Comparison of ENCODE assay signal across 13 cellular contexts in genomic region chr1:89610457-89610991, GRCh38. TPM values are rescaled to one million over a fixed set of nuclear protein-coding genes. Genes with fewer than 3 reads are reported as not detected.
DNase-seq lines count a peak whose midpoint lies in the region; ATAC-seq, FAIRE-seq and TF ChIP-seq lines count a peak whose summit lies in the region.
"Had no signal": no experiment of that assay in that cellular context is flagged by ENCODE, and none has a peak within 500 bp of the region (broad histone marks: within the 10 kb centered on the region; RNA-seq: fewer than 3 reads in every experiment).

No MANE protein-coding gene starts in this region.

- no peak overlapping the region for H4K8ac ChIP-seq in mesenchymal stem cell (ENCODE audit: low read length)

- H4K91ac ChIP-seq in mesenchymal stem cell (ENCODE audit: low read length): no peak overlapping the region

- ATAC-seq in gastroesophageal sphincter: no peak
- ATAC-seq in GM19395 (IDR thresholded peaks at IDR 0.05; ENCODE audit: unreplicated experiment): no peak

- peak overlapping the region; percentile 2; the same call in 1 of the 2 replicates for H3K4me2 ChIP-seq in BLaER1
- H3K4me2 ChIP-seq in mesenchymal stem cell (ENCODE audit: low read length, poor library complexity, severe bottlenecking): no peak overlapping the region

- no peak for TF ChIP-seq POLR2A in gastroesophageal sphincter (IDR thresholded peaks at IDR 0.05)

- H3K27me3 ChIP-seq in BLaER1 (no peaks in the 10 kb centered on the region), mesenchymal stem cell (ENCODE audit: control insufficient read depth in 1 of 2, insufficient read depth in 1 of 2, low read length in 2 of 2) (no peaks in the 10 kb centered on the region), gastroesophageal sphincter (no peaks in the 10 kb centered on the region)
- H3K27me3 ChIP-seq: ascending aorta had no signal

- no peak for FAIRE-seq in kidney (lab: Jason Lieb, UNC)
- FAIRE-seq: HTR-8/SVneo had no signal

- no peak overlapping the region for H2AFZ ChIP-seq in mesenchymal stem cell (ENCODE audit: low read depth, low read length)

- no peaks in the 10 kb centered on the region for H3K79me1 ChIP-seq in mesenchymal stem cell (replicated peaks; ENCODE audit: low read length, poor library complexity, severe bottlenecking)

- H2BK15ac ChIP-seq in mesenchymal stem cell (ENCODE audit: low read depth, poor library complexity, severe bottlenecking): no peak overlapping the region

- no peak overlapping the region for H3K23ac ChIP-seq in mesenchymal stem cell (ENCODE audit: low read length in 2 of 2)

- intact Hi-C loops in kidney (cut with DNase I): no loop called here

- TF ChIP-seq CTCF in gastroesophageal sphincter (IDR thresholded peaks at IDR 0.05): no peak
- no peak for TF ChIP-seq CTCF in kidney (IDR thresholded peaks at IDR 0.05; ENCODE audit: borderline replicate concordance, extremely low read depth, insufficient read depth)

- peak overlapping the region; percentile 99 for H3K27ac Mint-ChIP-seq in T-helper 2 cell treated with Interferon-gamma antibody and Interleukin-4, amounts not matched to agents 5 μg/mL and 100 μg/mL, for 36 hours

- H3K27me3 Mint-ChIP-seq in T-helper 2 cell treated with Interferon-gamma antibody and Interleukin-4, amounts not matched to agents 5 μg/mL and 100 μg/mL, for 36 hours (ENCODE audit: low read depth): no peaks in the 10 kb centered on the region
- H3K27me3 Mint-ChIP-seq: naive B cell had no signal

- H3K4me3 ChIP-seq in BLaER1 (no peak overlapping the region), mesenchymal stem cell (ENCODE audit: insufficient read depth in 1 of 2, low read depth in 1 of 2, low read length in 2 of 2) (peak overlapping the region in 1 of 2 experiments; percentile 26), gastroesophageal sphincter (no peak overlapping the region), kidney (ENCODE audit: low read length in 2 of 2) (no peak overlapping the region)
- H3K4me3 ChIP-seq: ascending aorta had no signal

- H3K36me3 ChIP-seq in BLaER1 (peaks cover 26% of the 10 kb centered on the region), mesenchymal stem cell (ENCODE audit: control insufficient read depth in 1 of 2, insufficient read depth in 2 of 2, low read depth in 1 of 2, low read length in 2 of 2) (peaks cover 0 to 6% of the 10 kb centered on the region in 2 experiments), gastroesophageal sphincter (no peaks in the 10 kb centered on the region), kidney (ENCODE audit: control insufficient read depth in 1 of 2, insufficient read depth in 2 of 2, low read length in 2 of 2) (no peaks in the 10 kb centered on the region)
- H3K36me3 ChIP-seq: ascending aorta had no signal

- peak; percentile 62 for DNase-seq in T-helper 2 cell treated with Interferon-gamma antibody and Interleukin-4, amounts not matched to agents 5 μg/mL and 100 μg/mL, for 36 hours (ENCODE audit: low spot score)
- DNase-seq in activated effector memory CD4-positive, alpha-beta T cell treated with anti-CD3 and anti-CD28 coated beads, Interleukin-2, amount 50 U/mL, for 16 hours: peak; percentile 81
- DNase-seq in mesenchymal stem cell (no peak), kidney (no peak), DMS53 treated with DMSO at 0.1 percent for 48 hours (lab: John Stamatoyannopoulos, UW; ENCODE audit: unreplicated experiment) (no peak)
- DNase-seq: naive B cell, NCI-H1436 treated with DMSO at 0.1 percent for 48 hours had no signal

- H3K4me3 Mint-ChIP-seq in T-helper 2 cell treated with Interferon-gamma antibody and Interleukin-4, amounts not matched to agents 5 μg/mL and 100 μg/mL, for 36 hours: peak overlapping the region; percentile 90

- H2BK120ac ChIP-seq in mesenchymal stem cell (ENCODE audit: low read depth, low read length): peak overlapping the region; percentile 27

- no peak overlapping the region for H2BK12ac ChIP-seq in mesenchymal stem cell (ENCODE audit: low read length in 2 of 2)

- no peak for TF ChIP-seq EP300 in gastroesophageal sphincter (IDR thresholded peaks at IDR 0.05)

- whole genome bisulfite sequencing in mesenchymal stem cell: 80% methylated on average over 13 of the region's 15 CpGs
- WGBS in gastroesophageal sphincter (ENCODE audit: low coverage in 1 of 2), 2 donors: no CpG with 5 or more reads among the region's 15 CpGs

- no peak overlapping the region for H3K27ac ChIP-seq in BLaER1
- no peak overlapping the region for H3K27ac ChIP-seq in mesenchymal stem cell (ENCODE audit: low read length, poor library complexity, severe bottlenecking)
- H3K27ac ChIP-seq in gastroesophageal sphincter: peak overlapping the region in 1 of 4 donors; percentile 64
- no peak overlapping the region for H3K27ac ChIP-seq in kidney (ENCODE audit: low read depth in 2 of 2, low read length in 2 of 2)
- H3K27ac ChIP-seq: ascending aorta, epithelial cell of prostate had no signal

- peaks cover 43% of the 10 kb centered on the region for H3K4me1 ChIP-seq in BLaER1
- peaks cover 1% of the 10 kb centered on the region for H3K4me1 ChIP-seq in mesenchymal stem cell (ENCODE audit: control insufficient read depth, insufficient read depth, low read depth, low read length)
- peaks cover 0 to 13% (median 0%) of the 10 kb centered on the region in 3 donors for H3K4me1 ChIP-seq in gastroesophageal sphincter
- peaks cover 0 to 5% of the 10 kb centered on the region in 2 donors for H3K4me1 ChIP-seq in kidney (ENCODE audit: control insufficient read depth in 1 of 2, insufficient read depth in 1 of 2, low read depth in 1 of 2, low read length in 2 of 2)
- H3K4me1 ChIP-seq: ascending aorta had no signal

- peaks cover 11% of the 10 kb centered on the region for H3K36me3 Mint-ChIP-seq in T-helper 2 cell treated with Interferon-gamma antibody and Interleukin-4, amounts not matched to agents 5 μg/mL and 100 μg/mL, for 36 hours (ENCODE audit: low read depth)

- H3K4ac ChIP-seq in mesenchymal stem cell (ENCODE audit: low read depth in 1 of 2, low read length in 2 of 2): no peak overlapping the region

- no peak overlapping the region for H2AK5ac ChIP-seq in mesenchymal stem cell (ENCODE audit: low read length, severe bottlenecking)

- H2BK5ac ChIP-seq in mesenchymal stem cell (ENCODE audit: low read depth, low read length, poor library complexity, severe bottlenecking): no peak overlapping the region

- H3K9ac ChIP-seq in BLaER1 (no peak overlapping the region), mesenchymal stem cell (ENCODE audit: low read length) (no peak overlapping the region), kidney (ENCODE audit: low read length in 2 of 2) (no peak overlapping the region)

- no peak overlapping the region for H3K18ac ChIP-seq in mesenchymal stem cell (ENCODE audit: low read depth in 1 of 2, low read length in 2 of 2)

- no peaks in the 10 kb centered on the region for H4K20me1 ChIP-seq in BLaER1

- H3K9me3 ChIP-seq in BLaER1 (no peaks in the 10 kb centered on the region), mesenchymal stem cell (ENCODE audit: control insufficient read depth, low read length) (no peaks in the 10 kb centered on the region), gastroesophageal sphincter (no peaks in the 10 kb centered on the region), kidney (ENCODE audit: control insufficient read depth in 1 of 2, low read length in 2 of 2) (no peaks in the 10 kb centered on the region)
- H3K9me3 ChIP-seq: ascending aorta had no signal

- H3K14ac ChIP-seq in mesenchymal stem cell (ENCODE audit: low read length in 2 of 2): no peak overlapping the region

- peaks cover 76% of the 10 kb centered on the region for H3K4me1 Mint-ChIP-seq in T-helper 2 cell treated with Interferon-gamma antibody and Interleukin-4, amounts not matched to agents 5 μg/mL and 100 μg/mL, for 36 hours (ENCODE audit: low read depth)

- no peaks in the 10 kb centered on the region for H3K9me3 Mint-ChIP-seq in T-helper 2 cell treated with Interferon-gamma antibody and Interleukin-4, amounts not matched to agents 5 μg/mL and 100 μg/mL, for 36 hours
- H3K9me3 Mint-ChIP-seq: naive B cell had no signal

RNA-seq across cellular contexts. Expression of gene LRRC8C, which starts 22.4 kb away (rescaled TPM):
- 11.7 TPM for polyA plus RNA-seq in mesenchymal stem cell (2013, experiment 1 of 2)
- 12.3 TPM for polyA plus RNA-seq in mesenchymal stem cell (2013, experiment 2 of 2)
- 1 to 10 TPM; 5.4 to 9.6 (median 6.2) TPM for total RNA-seq in gastroesophageal sphincter
- 12.7 TPM for total RNA-seq in kidney
- polyA plus RNA-seq in kidney (ENCODE audit: insufficient read depth, low read depth, low replicate concordance): 2.6 TPM

Comparison
In these comparisons a context has a peak if more than half of its experiments do, and no peak if none do; other contexts are left out.
1. DNase-seq: peak in T-helper 2 cell treated with Interferon-gamma antibody and Interleukin-4, amounts not matched to agents 5 μg/mL and 100 μg/mL, for 36 hours (single experiment) and activated effector memory CD4-positive, alpha-beta T cell treated with anti-CD3 and anti-CD28 coated beads, Interleukin-2, amount 50 U/mL, for 16 hours (single experiment); none in mesenchymal stem cell (single experiment), kidney (single experiment) and DMS53 treated with DMSO at 0.1 percent for 48 hours (single experiment).